In the genomic region with DNA sequence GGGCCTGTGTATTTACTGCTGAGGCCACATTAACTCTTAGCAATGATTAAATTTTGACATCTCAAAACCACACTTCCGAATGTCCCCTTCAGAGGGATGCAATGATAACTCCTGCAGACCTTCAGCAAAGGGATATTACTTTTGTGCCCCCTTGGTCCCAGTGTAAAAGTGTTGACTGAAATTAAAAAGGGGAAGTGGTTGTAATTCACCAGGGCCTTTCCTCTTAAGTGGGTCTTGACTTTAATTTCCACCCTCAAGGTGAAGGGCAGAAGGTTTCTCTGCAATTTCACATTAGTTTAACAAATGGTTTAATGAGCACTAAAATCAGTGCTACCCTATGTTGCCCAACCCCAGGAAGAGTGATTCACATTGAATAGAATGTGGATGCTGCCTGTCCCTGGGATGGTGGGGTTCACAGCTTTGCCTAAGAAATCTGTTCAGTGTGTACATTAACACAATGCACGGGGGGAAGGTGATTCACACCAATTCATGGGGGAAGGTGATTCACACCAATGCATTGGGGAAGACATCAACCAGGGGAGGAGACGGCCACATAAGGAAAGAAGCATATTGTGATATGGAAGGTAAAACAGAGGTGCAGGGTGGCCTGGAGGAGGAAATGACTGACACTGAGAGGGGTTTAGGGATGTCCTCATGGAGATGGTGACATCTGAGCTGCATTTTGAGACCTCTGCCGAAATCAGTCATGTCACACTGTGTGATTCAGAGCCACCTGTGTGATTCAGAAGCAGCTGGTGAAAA, we compare ENCODE assay signal across 10 cellular contexts. TPM values are rescaled to one million over a fixed set of nuclear protein-coding genes. Genes with fewer than 3 reads are reported as not detected.
A peak's percentile ranks its signal among the peaks of the same experiment; 100 is the strongest.
DNase-seq lines count a peak whose midpoint lies in the region; ATAC-seq and TF ChIP-seq lines count a peak whose summit lies in the region.
"Had no signal": no experiment of that assay in that cellular context is flagged by ENCODE, and none has a peak within 500 bp of the region (broad histone marks: within the 10 kb centered on the region; RNA-seq: fewer than 3 reads in every experiment).

No MANE protein-coding gene starts in this region.

- DNase-seq in stimulated activated naive CD8-positive, alpha-beta T cell treated with anti-CD3 and anti-CD28 coated beads, Interleukin-15, Interleukin-2, amounts not matched to agents 100 U/mL and 50 U/mL, for 24 hours: no peak
- DNase-seq in stimulated activated naive CD8-positive, alpha-beta T cell treated with anti-CD3 and anti-CD28 coated beads, Interleukin-15, amount 100 ng/mL, for 72 hours: no peak
- peak; percentile 79 for DNase-seq in NAMALWA (ENCODE audit: low spot score)
- no peak for DNase-seq in esophagus squamous epithelium (lab: John Stamatoyannopoulos, UW)
- no peak for DNase-seq in glutamatergic neuron
- no peak for DNase-seq in stimulated activated CD4-positive, alpha-beta T cell treated with anti-CD3 and anti-CD28 coated beads, Interleukin-1b, Interleukin-23, amount 100 ng/mL, for 48 hours
- no peak for DNase-seq in epidermal melanocyte (ENCODE audit: insufficient read length, low spot score)
- DNase-seq: C1 segment of cervical spinal cord had no signal

- peak overlapping the region; percentile 41 to 72 (median 48) for H3K27ac ChIP-seq in esophagus squamous epithelium
- H3K27ac ChIP-seq: SK-N-MC had no signal

- ATAC-seq in stimulated activated naive CD8-positive, alpha-beta T cell treated with anti-CD3 and anti-CD28 coated beads, Interleukin-15, Interleukin-2, amounts not matched to agents 100 U/mL and 50 U/mL, for 24 hours: peak; percentile 46
- ATAC-seq in stimulated activated naive CD8-positive, alpha-beta T cell treated with anti-CD3 and anti-CD28 coated beads, Interleukin-15, amount 100 ng/mL, for 72 hours: no peak
- ATAC-seq in activated T-helper 17 cell treated with anti-CD3 and anti-CD28 coated beads, Interleukin-2, amount 50 U/mL, for 72 hours (replicated peaks): no peak

- peaks cover 16% of the 10 kb centered on the region for H3K36me3 Mint-ChIP-seq in glutamatergic neuron (ENCODE audit: unreplicated experiment)
- no peaks in the 10 kb centered on the region for H3K36me3 Mint-ChIP-seq in activated T-helper 17 cell treated with anti-CD3 and anti-CD28 coated beads, Interleukin-2, amount 50 U/mL, for 72 hours (ENCODE audit: low read depth)

- TF ChIP-seq CTCF in esophagus squamous epithelium (IDR thresholded peaks at IDR 0.05) (no peak), glutamatergic neuron (IDR thresholded peaks at IDR 0.05; ENCODE audit: partially characterized antibody, unreplicated experiment) (no peak)

- no peak for TF ChIP-seq POLR2A in esophagus squamous epithelium (IDR thresholded peaks at IDR 0.05)

- intact Hi-C loops in esophagus squamous epithelium (cut with DNase I): no loop called here

- no peaks in the 10 kb centered on the region for H3K36me3 ChIP-seq in esophagus squamous epithelium

- peaks cover 26 to 42% of the 10 kb centered on the region in 2 donors for H3K9me3 Mint-ChIP-seq in stimulated activated naive CD8-positive, alpha-beta T cell treated with anti-CD3 and anti-CD28 coated beads, Interleukin-15, amount 100 ng/mL, for 72 hours
- H3K9me3 Mint-ChIP-seq in glutamatergic neuron (ENCODE audit: unreplicated experiment): peaks cover 21% of the 10 kb centered on the region
- H3K9me3 Mint-ChIP-seq in activated T-helper 17 cell treated with anti-CD3 and anti-CD28 coated beads, Interleukin-2, amount 50 U/mL, for 72 hours: peaks cover 13% of the 10 kb centered on the region

- H3K27ac Mint-ChIP-seq in stimulated activated naive CD8-positive, alpha-beta T cell treated with anti-CD3 and anti-CD28 coated beads, Interleukin-15, amount 100 ng/mL, for 72 hours: no peak overlapping the region
- no peak overlapping the region for H3K27ac Mint-ChIP-seq in glutamatergic neuron (ENCODE audit: unreplicated experiment)
- no peak overlapping the region for H3K27ac Mint-ChIP-seq in activated T-helper 17 cell treated with anti-CD3 and anti-CD28 coated beads, Interleukin-2, amount 50 U/mL, for 72 hours

- peaks cover 0 to 27% (median 21%) of the 10 kb centered on the region in 3 donors for H3K9me3 ChIP-seq in esophagus squamous epithelium

- H3K4me1 Mint-ChIP-seq in stimulated activated naive CD8-positive, alpha-beta T cell treated with anti-CD3 and anti-CD28 coated beads, Interleukin-15, amount 100 ng/mL, for 72 hours: peaks cover 5% of the 10 kb centered on the region
- no peaks in the 10 kb centered on the region for H3K4me1 Mint-ChIP-seq in glutamatergic neuron (ENCODE audit: low read depth, unreplicated experiment)
- H3K4me1 Mint-ChIP-seq in activated T-helper 17 cell treated with anti-CD3 and anti-CD28 coated beads, Interleukin-2, amount 50 U/mL, for 72 hours: no peaks in the 10 kb centered on the region

- no peaks in the 10 kb centered on the region for H3K27me3 Mint-ChIP-seq in stimulated activated naive CD8-positive, alpha-beta T cell treated with anti-CD3 and anti-CD28 coated beads, Interleukin-15, amount 100 ng/mL, for 72 hours
- H3K27me3 Mint-ChIP-seq in glutamatergic neuron (ENCODE audit: unreplicated experiment): peaks cover 4% of the 10 kb centered on the region
- peaks cover 8% of the 10 kb centered on the region for H3K27me3 Mint-ChIP-seq in activated T-helper 17 cell treated with anti-CD3 and anti-CD28 coated beads, Interleukin-2, amount 50 U/mL, for 72 hours

- no peak overlapping the region for H3K4me3 Mint-ChIP-seq in stimulated activated naive CD8-positive, alpha-beta T cell treated with anti-CD3 and anti-CD28 coated beads, Interleukin-15, amount 100 ng/mL, for 72 hours
- H3K4me3 Mint-ChIP-seq in glutamatergic neuron (ENCODE audit: unreplicated experiment): no peak overlapping the region
- no peak overlapping the region for H3K4me3 Mint-ChIP-seq in activated T-helper 17 cell treated with anti-CD3 and anti-CD28 coated beads, Interleukin-2, amount 50 U/mL, for 72 hours

- no peak overlapping the region for H3K4me3 ChIP-seq in esophagus squamous epithelium
- H3K4me3 ChIP-seq: SK-N-MC had no signal

- peaks cover 0 to 13% (median 0%) of the 10 kb centered on the region in 4 donors for H3K27me3 ChIP-seq in esophagus squamous epithelium

- 31 to 45% methylated on average over 4 of the region's 4 CpGs for WGBS in esophagus squamous epithelium, 2 donors

- H3K4me1 ChIP-seq in esophagus squamous epithelium: peaks cover 19 to 61% (median 47%) of the 10 kb centered on the region in 3 donors

RNA-seq across cellular contexts. Expression of gene TNS3, which starts 19.4 kb away (rescaled TPM):
- total RNA-seq in esophagus squamous epithelium (10 to 100 TPM in 2 of 4 donors, 1 to 10 TPM in 2; 6.6 to 16.0 (median 9.6) TPM), glutamatergic neuron (ENCODE audit: unreplicated experiment) (3.8 TPM)
- total RNA-seq in activated T-helper 17 cell treated with anti-CD3 and anti-CD28 coated beads, Interleukin-2, amount 50 U/mL, for 72 hours: under 1 TPM; 0.37 to 0.71 TPM
